ENCODE assay signal across 18 cellular contexts in genomic region chr9:18665947-18666346, GRCh38.
DNase-seq lines count a peak whose midpoint lies in the region; ATAC-seq and TF ChIP-seq lines count a peak whose summit lies in the region.
"Had no signal": no experiment of that assay in that cellular context is flagged by ENCODE, and none has a peak within 500 bp of the region (broad histone marks: within the 10 kb centered on the region; RNA-seq: fewer than 3 reads in every experiment).

No MANE protein-coding gene starts in this region.

- H3K36me3 ChIP-seq in GM23248 (ENCODE audit: low read depth) (peaks cover 94% of the 10 kb centered on the region), adipocyte (ENCODE audit: control insufficient read depth, insufficient read depth, low read length, severe bottlenecking) (peaks cover 5% of the 10 kb centered on the region), fibroblast of lung (ENCODE audit: control insufficient read depth, insufficient read depth, low read length) (no peaks in the 10 kb centered on the region), trophoblast cell (ENCODE audit: control insufficient read depth in 1 of 2, insufficient read depth in 2 of 2, low read length in 2 of 2) (no peaks in the 10 kb centered on the region), thyroid gland (no peaks in the 10 kb centered on the region)
- H3K36me3 ChIP-seq: BLaER1 treated with 17β-estradiol and CSF1 and Interleukin-3, amounts not matched to agents 10 nM and 100 nM; SJCRH30 had no signal

- peaks cover 50% of the 10 kb centered on the region for H3K79me2 ChIP-seq in GM23248 (ENCODE audit: insufficient read depth)
- no peaks in the 10 kb centered on the region for H3K79me2 ChIP-seq in fibroblast of lung (ENCODE audit: control insufficient read depth, insufficient read depth, low read length)
- no peaks in the 10 kb centered on the region for H3K79me2 ChIP-seq in trophoblast cell (ENCODE audit: control insufficient read depth, insufficient read depth, low read length, poor library complexity)

- DNase-seq in GM23248 (peak; percentile 25), adipocyte (ENCODE audit: low read depth) (peak; percentile 17), fibroblast of lung (ENCODE audit: low read depth in 2 of 2) (peak; percentile 17 to 30), trophoblast cell (peak; percentile 80 to 85), foreskin fibroblast (no peak), medulla oblongata (ENCODE audit: extremely low spot score) (no peak), thyroid gland (no peak)
- DNase-seq: DMS79 treated with DMSO at 0.1 percent for 48 hours, Kasumi-1, MV-4-11, NCI-H1417 treated with DMSO at 0.1 percent for 48 hours, NCI-H2029, NCI-H2171, RPMI8226, SJCRH30 had no signal

- H4K12ac ChIP-seq in trophoblast cell (ENCODE audit: low read depth, low read length), result no peak overlapping the region

- H4K91ac ChIP-seq in trophoblast cell (ENCODE audit: low read depth, low read length), result no peak overlapping the region

- no peaks in the 10 kb centered on the region for H3K27me3 ChIP-seq in GM23248 (replicated peaks; ENCODE audit: insufficient read depth)
- no peaks in the 10 kb centered on the region for H3K27me3 ChIP-seq in adipocyte (replicated peaks; ENCODE audit: control insufficient read depth, insufficient read depth, low read length)
- H3K27me3 ChIP-seq in fibroblast of lung (ENCODE audit: control insufficient read depth, insufficient read depth, low read length), result no peaks in the 10 kb centered on the region
- H3K27me3 ChIP-seq in trophoblast cell (ENCODE audit: insufficient read depth, low read length), result no peaks in the 10 kb centered on the region
- no peaks in the 10 kb centered on the region for H3K27me3 ChIP-seq in thyroid gland
- H3K27me3 ChIP-seq: BLaER1 treated with 17β-estradiol and CSF1 and Interleukin-3, amounts not matched to agents 10 nM and 100 nM; SJCRH30 had no signal

- H3K23ac ChIP-seq in trophoblast cell (ENCODE audit: low read length), result no peak overlapping the region

- H3K4me1 ChIP-seq in GM23248 (ENCODE audit: insufficient read depth), result peaks cover 22% of the 10 kb centered on the region
- peaks cover 26% of the 10 kb centered on the region for H3K4me1 ChIP-seq in adipocyte (ENCODE audit: control insufficient read depth, insufficient read depth, low read length)
- H3K4me1 ChIP-seq in fibroblast of lung (ENCODE audit: control insufficient read depth, extremely low read depth, insufficient read depth, low read length), result no peaks in the 10 kb centered on the region
- peaks cover 0 to 3% of the 10 kb centered on the region in 2 experiments for H3K4me1 ChIP-seq in trophoblast cell (ENCODE audit: control insufficient read depth in 1 of 2, insufficient read depth in 2 of 2, low read length in 2 of 2)
- no peaks in the 10 kb centered on the region for H3K4me1 ChIP-seq in thyroid gland
- H3K4me1 ChIP-seq: A549; BLaER1 treated with 17β-estradiol and CSF1 and Interleukin-3, amounts not matched to agents 10 nM and 100 nM had no signal

- no peak overlapping the region for H3K4me2 ChIP-seq in GM23248 (ENCODE audit: unreplicated experiment)
- H3K4me2 ChIP-seq in fibroblast of lung (ENCODE audit: extremely low read depth, insufficient read depth, low read length), result no peak overlapping the region
- H3K4me2 ChIP-seq in trophoblast cell (ENCODE audit: low read length), result no peak overlapping the region
- H3K4me2 ChIP-seq: A549; BLaER1 treated with 17β-estradiol and CSF1 and Interleukin-3, amounts not matched to agents 10 nM and 100 nM had no signal

- no peak for ATAC-seq in GM18502 (IDR thresholded peaks at IDR 0.05; ENCODE audit: poor library complexity, unreplicated experiment)
- ATAC-seq: A549 had no signal

- H3F3A ChIP-seq in GM23248 (ENCODE audit: insufficient read depth), result peaks cover 46% of the 10 kb centered on the region

- H3K9ac ChIP-seq in GM23248, result no peak overlapping the region
- H3K9ac ChIP-seq in adipocyte (ENCODE audit: low read length), result no peak overlapping the region
- no peak overlapping the region for H3K9ac ChIP-seq in fibroblast of lung (ENCODE audit: insufficient read depth, low read length)
- H3K9ac ChIP-seq in trophoblast cell (ENCODE audit: low read length), result no peak overlapping the region
- H3K9ac ChIP-seq: BLaER1 treated with 17β-estradiol and CSF1 and Interleukin-3, amounts not matched to agents 10 nM and 100 nM had no signal

- H3K4me3 ChIP-seq in GM23248, result no peak overlapping the region
- H3K4me3 ChIP-seq in adipocyte (ENCODE audit: low read length), result peak overlapping the region; percentile 13
- H3K4me3 ChIP-seq in fibroblast of lung (replicated peaks in 1 of 4; ENCODE audit: control extremely low read depth in 1 of 4, insufficient read depth in 1 of 4, low read depth in 3 of 4, low read length in 4 of 4), result no peak overlapping the region
- H3K4me3 ChIP-seq in trophoblast cell (ENCODE audit: low read depth, low read length), result no peak overlapping the region
- no peak overlapping the region for H3K4me3 ChIP-seq in foreskin fibroblast (ENCODE audit: low read depth in 1 of 2, low read length in 2 of 2)
- H3K4me3 ChIP-seq in thyroid gland (replicated peaks in 1 of 3), result no peak overlapping the region
- H3K4me3 ChIP-seq: A549; BLaER1 treated with 17β-estradiol and CSF1 and Interleukin-3, amounts not matched to agents 10 nM and 100 nM; SJCRH30 had no signal

- H2BK12ac ChIP-seq in trophoblast cell (ENCODE audit: low read length), result no peak overlapping the region

- H3K9me3 ChIP-seq in GM23248 (ENCODE audit: low read depth) (no peaks in the 10 kb centered on the region), adipocyte (ENCODE audit: control insufficient read depth, low read length) (no peaks in the 10 kb centered on the region), fibroblast of lung (ENCODE audit: control insufficient read depth, insufficient read depth, low read depth, low read length) (no peaks in the 10 kb centered on the region), trophoblast cell (ENCODE audit: insufficient read depth, low read depth, low read length) (no peaks in the 10 kb centered on the region), thyroid gland (no peaks in the 10 kb centered on the region)
- H3K9me3 ChIP-seq: A549; BLaER1 treated with 17β-estradiol and CSF1 and Interleukin-3, amounts not matched to agents 10 nM and 100 nM; SJCRH30 had no signal

- H2AK5ac ChIP-seq in trophoblast cell (ENCODE audit: low read length), result no peak overlapping the region

- H3K9me2 ChIP-seq in GM23248 (ENCODE audit: insufficient read depth), result no peaks in the 10 kb centered on the region

- no peaks in the 10 kb centered on the region for H3K79me1 ChIP-seq in trophoblast cell (ENCODE audit: low read length)

- 5 to 9% methylated on average over 1 of the region's 1 CpG for WGBS in GM23248 (ENCODE audit: low coverage in 1 of 2, low lambda C conversion rate in 2 of 2, missing lambda C conversion rate in 2 of 2), 2 experiments
- WGBS in trophoblast cell (ENCODE audit: extremely low coverage, insufficient coverage, insufficient read length), result no CpG with 5 or more reads among the region's 1 CpG
- 55 to 81% methylated on average over 1 of the region's 1 CpG for WGBS in thyroid gland, 2 donors

- H4K8ac ChIP-seq in trophoblast cell (ENCODE audit: low read depth, low read length), result no peak overlapping the region

- intact Hi-C loops in thyroid gland (cut with DNase I), result no loop called here

- H3K14ac ChIP-seq in trophoblast cell (ENCODE audit: low read length), result no peak overlapping the region

- H3K27ac ChIP-seq in GM23248 (no peak overlapping the region), fibroblast of lung (ENCODE audit: insufficient read depth, low read length) (no peak overlapping the region), trophoblast cell (ENCODE audit: low read depth, low read length) (no peak overlapping the region), thyroid gland (no peak overlapping the region)
- H3K27ac ChIP-seq: A549; BLaER1 treated with 17β-estradiol and CSF1 and Interleukin-3, amounts not matched to agents 10 nM and 100 nM; SJCRH30 had no signal

- H2AFZ ChIP-seq in GM23248, result no peak overlapping the region
- no peak overlapping the region for H2AFZ ChIP-seq in fibroblast of lung (ENCODE audit: low read length)
- no peak overlapping the region for H2AFZ ChIP-seq in trophoblast cell (ENCODE audit: insufficient read depth, low read length, poor library complexity)

- no peak overlapping the region for H3K18ac ChIP-seq in trophoblast cell (ENCODE audit: low read length)

- H4K20me1 ChIP-seq in GM23248 (ENCODE audit: insufficient read depth) (no peaks in the 10 kb centered on the region), fibroblast of lung (ENCODE audit: control insufficient read depth, extremely low read depth, insufficient read depth, low read length) (no peaks in the 10 kb centered on the region)
- H4K20me1 ChIP-seq: BLaER1 treated with 17β-estradiol and CSF1 and Interleukin-3, amounts not matched to agents 10 nM and 100 nM had no signal

- H2BK5ac ChIP-seq in trophoblast cell (ENCODE audit: low read depth, low read length, poor library complexity), result no peak overlapping the region

- in situ Hi-C loops in GM23248 (cut with MboI), result no loop called here

- no peak for TF ChIP-seq CTCF in fibroblast of lung (conservative IDR thresholded peaks at IDR 0.05 in 1 of 2, IDR thresholded peaks at IDR 0.05 in 1 of 2; ENCODE audit: low read depth in 1 of 2, low read length in 2 of 2)
- TF ChIP-seq CTCF in foreskin fibroblast (IDR thresholded peaks at IDR 0.05; ENCODE audit: low read depth, low read length), result no peak
- no peak for TF ChIP-seq CTCF in thyroid gland (IDR thresholded peaks at IDR 0.05)

- no peak for TF ChIP-seq POLR2A in thyroid gland (IDR thresholded peaks at IDR 0.05)

- no peak overlapping the region for H2BK120ac ChIP-seq in trophoblast cell (ENCODE audit: insufficient read depth, low read length, poor library complexity)

- no peak overlapping the region for H3K4ac ChIP-seq in trophoblast cell (ENCODE audit: low read depth, low read length)

Comparison
In these comparisons a context has a peak if more than half of its experiments do, and no peak if none do; other contexts are left out.
1. DNase-seq: peak in GM23248 (single experiment), adipocyte (single experiment), fibroblast of lung (2 of 2) and trophoblast cell (2 of 2); none in foreskin fibroblast (0 of 2), medulla oblongata (single experiment) and thyroid gland (0 of 2).